19 cellular contexts compared by ENCODE assay signal in genomic region chr14:40003773-40004172, GRCh38.
"Had no signal": no experiment of that assay in that cellular context is flagged by ENCODE, and none has a peak within 500 bp of the region (broad histone marks: within the 10 kb centered on the region; RNA-seq: fewer than 3 reads in every experiment).

No MANE protein-coding gene starts in this region.

- DNase-seq: activated CD4-positive, alpha-beta T cell treated with anti-CD3 and anti-CD28 coated beads for 4 hours; activated CD8-positive, alpha-beta T cell treated with anti-CD3 and anti-CD28 coated beads for 36 hours; activated gamma-delta T cell; activated T-cell treated with anti-CD3 and anti-CD28 coated beads, Interleukin-2, amount 50 U/mL, for 48 hours; amniotic stem cell; islet precursor cell; nucleus accumbens; posterior cingulate gyrus; stimulated activated CD4-positive, alpha-beta T cell treated with anti-CD3 and anti-CD28 coated beads, Interleukin-15, amount 100 ng/mL, for 24 hours; stimulated activated CD4-positive, alpha-beta T cell treated with anti-CD3 and anti-CD28 coated beads, Interleukin-4, amount 100 ng/mL, for 1 hour; stimulated activated naive B cell treated with anti-CD40 and anti-IgM and Interleukin-4, amounts not matched to agents 10 μg/mL and 1 μg/mL and 100 μg/mL, for 72 hours; substantia nigra; T-helper 2 cell; transverse colon had no signal

- H3K36me3 ChIP-seq: right atrium auricular region, transverse colon had no signal

- H3K4me1 ChIP-seq: right atrium auricular region, transverse colon had no signal

- ATAC-seq: activated CD8-positive, alpha-beta T cell treated with anti-CD3 and anti-CD28 coated beads for 36 hours; activated naive CD4-positive, alpha-beta T cell treated with anti-CD3 and anti-CD28 coated beads, Interleukin-2, amount 50 U/mL, for 72 hours; natural killer cell treated with Interleukin-12 subunit alpha and Interleukin-12 subunit beta and Interleukin-15 and Interleukin-18, amount 100 ng/mL, for 72 hours; stimulated activated naive B cell treated with anti-CD40 and anti-IgM and Interleukin-4, amounts not matched to agents 10 μg/mL and 1 μg/mL and 100 μg/mL, for 72 hours had no signal

- H3K4me3 ChIP-seq: hepatocyte, right atrium auricular region, skin epidermis, transverse colon had no signal

- H3K27ac ChIP-seq: hepatocyte, right atrium auricular region, skin epidermis, transverse colon had no signal

- H3K27me3 ChIP-seq: hepatocyte, right atrium auricular region, transverse colon had no signal

- H3K9me3 ChIP-seq: right atrium auricular region, transverse colon had no signal
